ENCODE assay signal across 8 cellular contexts in the genomic region with DNA sequence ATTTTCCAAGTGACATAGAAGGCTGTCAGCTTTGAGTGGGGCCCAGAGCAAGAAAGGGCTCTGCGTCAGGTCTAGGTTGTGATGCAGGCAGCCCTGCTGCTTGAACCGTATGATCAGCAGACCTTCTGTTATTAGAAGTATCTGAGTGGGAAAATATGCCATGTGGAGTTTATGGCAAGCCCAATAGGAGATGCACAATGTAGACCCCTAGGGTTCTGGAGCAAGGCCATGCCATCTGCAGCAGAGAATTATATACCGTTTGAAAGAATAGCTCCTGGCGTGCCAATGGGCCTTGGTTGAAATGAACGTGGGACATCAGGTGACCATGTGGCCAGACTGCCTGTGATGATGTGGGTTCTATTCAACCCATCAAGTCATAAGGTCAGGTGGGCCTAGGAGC.
"Had no signal": no experiment of that assay in that cellular context is flagged by ENCODE, and none has a peak within 500 bp of the region (broad histone marks: within the 10 kb centered on the region; RNA-seq: fewer than 3 reads in every experiment).

No MANE protein-coding gene starts in this region.

- H3K27ac Mint-ChIP-seq: GM23338, H9 had no signal

- DNase-seq: H9, HCEC 1CT, IMR-90, KG1 had no signal

- H3K4me3 ChIP-seq: GM23338, K562 had no signal

- H3K4me3 Mint-ChIP-seq: GM23338, H9 had no signal

- ATAC-seq: GM23338, K562 had no signal

- FAIRE-seq: H1, H54, K562 had no signal

- H3K9me3 Mint-ChIP-seq: GM23338, H9 had no signal
